Comparison of ENCODE assay signal across 35 cellular contexts in the genomic region with DNA sequence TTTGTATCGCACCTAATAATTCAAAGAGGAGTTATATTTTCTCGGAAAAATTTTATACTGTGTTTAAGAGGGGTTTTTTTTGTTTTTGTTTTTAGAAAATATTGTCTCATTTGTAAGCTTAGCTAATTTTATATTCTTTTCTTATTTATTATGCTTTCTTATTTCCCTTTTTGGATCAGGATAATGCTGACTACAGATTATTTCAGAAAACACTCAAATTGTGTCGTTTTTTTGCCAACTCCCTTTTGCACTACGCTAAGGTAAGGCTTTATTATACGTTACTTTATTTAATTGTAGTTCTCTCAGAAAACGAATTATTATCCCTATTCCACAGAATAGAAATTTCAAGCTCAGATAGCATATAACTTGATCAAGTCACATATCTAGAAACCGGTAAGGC.
"Had no signal": no experiment of that assay in that cellular context is flagged by ENCODE, and none has a peak within 500 bp of the region (broad histone marks: within the 10 kb centered on the region; RNA-seq: fewer than 3 reads in every experiment).

No MANE protein-coding gene starts in this region.

- H3K27me3 ChIP-seq: MG63 had no signal

- H3K9me3 ChIP-seq: MG63 had no signal

- DNase-seq: MG63, MM.1S, MV-4-11, NCI-H1048, NCI-H1092, NCI-H1092 treated with DMSO at 0.1 percent for 48 hours, NCI-H1105, NCI-H1105 treated with DMSO at 0.1 percent for 48 hours, NCI-H1417, NCI-H1417 treated with DMSO at 0.1 percent for 48 hours, NCI-H1436, NCI-H1436 treated with DMSO at 0.1 percent for 48 hours, NCI-H146, NCI-H1694, NCI-H1694 treated with DMSO at 0.1 percent for 48 hours, NCI-H187, NCI-H187 treated with DMSO at 0.1 percent for 48 hours, NCI-H1930, NCI-H2029, NCI-H2029 treated with DMSO at 0.1 percent for 48 hours, NCI-H2081, NCI-H2081 treated with DMSO at 0.1 percent for 48 hours, NCI-H2107, NCI-H2171, NCI-H2171 treated with DMSO at 0.1 percent for 48 hours, NCI-H2227 treated with DMSO at 0.1 percent for 48 hours, NCI-H226, NCI-H345, NCI-H446, NCI-H446 treated with DMSO at 0.1 percent for 48 hours, NCI-H510A, NCI-H510A treated with DMSO at 0.1 percent for 48 hours, NCI-H524, NCI-H524 treated with DMSO at 0.1 percent for 48 hours, NCI-H526 had no signal

- H3K4me3 ChIP-seq: MG63 had no signal
